In genomic region chr6:43246301-43247114, GRCh38 we compare ENCODE assay signal across 8 cellular contexts. TPM values are rescaled to one million over a fixed set of nuclear protein-coding genes. Genes with fewer than 3 reads are reported as not detected.
A peak's percentile ranks its signal among the peaks of the same experiment; 100 is the strongest.
DNase-seq lines count a peak whose midpoint lies in the region; ATAC-seq and TF ChIP-seq lines count a peak whose summit lies in the region.

No MANE protein-coding gene starts in this region.

- no peak overlapping the region for H2BK5ac ChIP-seq in IMR-90 (ENCODE audit: low read depth, low read length, poor library complexity, severe bottlenecking)

- no peak overlapping the region for H2AK9ac ChIP-seq in IMR-90 (replicated peaks; ENCODE audit: low read depth, low read length, poor library complexity)

- BruUV-seq in IMR-90 (replicated peaks; lab: Mats Ljungman, UMichigan): no TSS peak

- TF ChIP-seq POLR2A in IMR-90 (IDR thresholded peaks at IDR 0.05; ENCODE audit: low read depth, low read length): no peak

- H3K9me1 ChIP-seq in IMR-90 (ENCODE audit: insufficient read depth, low read length): 0 out of 2 replicates have a peak, but pooled peaks cover 4% of the 10 kb centered on the region

- TF ChIP-seq CTCF in IMR-90 (conservative IDR thresholded peaks at IDR 0.05; ENCODE audit: low read depth, low read length) (no peak), WTC11 (IDR thresholded peaks at IDR 0.05) (no peak)

- peak overlapping the region; percentile 95 for H2AFZ ChIP-seq in IMR-90 (replicated peaks; ENCODE audit: low read length, poor library complexity)

- CTCF ChIA-PET in IMR-90 (lab: Yijun Ruan, JAX): no interaction called here
- CTCF ChIA-PET in WTC11 (lab: Charles Lee): interaction anchor here (0.7 to 3.3 kb wide), 14 partner anchors 17 to 317 kb away, joined by 3 to 47 read pairs (median 4); partner anchors contain the start of genes CNPY3, CRIP3 and DNPH1

- H2BK15ac ChIP-seq in IMR-90 (ENCODE audit: low read depth, low read length): no peak overlapping the region

- H3K18ac ChIP-seq in IMR-90 (ENCODE audit: low read depth, low read length): no peak overlapping the region

- no peak overlapping the region for H3K14ac ChIP-seq in IMR-90 (replicated peaks; ENCODE audit: low read depth, low read length)

- no peak overlapping the region for H2AK5ac ChIP-seq in IMR-90 (ENCODE audit: low read depth, low read length)

- no peaks in the 10 kb centered on the region for H3K9me3 Mint-ChIP-seq in WTC11

- peaks cover 81% of the 10 kb centered on the region for H3K27me3 ChIP-seq in IMR-90 (ENCODE audit: control insufficient read depth, insufficient read depth, low read length)

- H3K9me3 ChIP-seq in IMR-90 (ENCODE audit: control insufficient read depth, insufficient read depth, low read length): no peaks in the 10 kb centered on the region

- no peak overlapping the region for H3K4ac ChIP-seq in IMR-90 (ENCODE audit: low read depth, low read length)

- no peaks in the 10 kb centered on the region for H3K79me1 ChIP-seq in IMR-90 (ENCODE audit: low read depth in 1 of 2, low read length in 2 of 2)

- H2BK120ac ChIP-seq in IMR-90 (ENCODE audit: low read depth, low read length): no peak overlapping the region

- H3K23ac ChIP-seq in IMR-90 (ENCODE audit: low read depth, low read length): no peak overlapping the region

- H3K56ac ChIP-seq in IMR-90 (ENCODE audit: extremely low read depth, insufficient read depth, low read length): no peak overlapping the region

- no peaks in the 10 kb centered on the region for H3K36me3 ChIP-seq in IMR-90 (ENCODE audit: control insufficient read depth, insufficient read depth, low read length)

- H4K91ac ChIP-seq in IMR-90 (ENCODE audit: insufficient read depth, low read depth, low read length): no peak overlapping the region

- peak overlapping the region; percentile 93 for H3K4me2 ChIP-seq in IMR-90 (ENCODE audit: low read depth, low read length)

- intact Hi-C loops in IMR-90 (cut with micrococcal nuclease): no loop called here

- peak; percentile 31 for DNase-seq in ELR (ENCODE audit: low read depth)
- DNase-seq in IMR-90: no peak
- peak; percentile 90 for DNase-seq in WTC11 (ENCODE audit: low spot score)
- peak; percentile 47 for DNase-seq in glomerular visceral epithelial cell (ENCODE audit: extremely low spot score)
- DNase-seq in nucleus accumbens (lab: John Stamatoyannopoulos, UW): peak in 48 of 56 donors; percentile 55 to 91 (median 82)
- no peak for DNase-seq in activated gamma-delta T cell (lab: John Stamatoyannopoulos, UW)
- no peak for DNase-seq in activated gamma-delta T cell treated with Interleukin-2 at 50 U/mL for 16 hours

- no peaks in the 10 kb centered on the region for H4K20me1 ChIP-seq in IMR-90 (ENCODE audit: insufficient read depth, low read length)

- H3K27ac ChIP-seq in IMR-90 (ENCODE audit: insufficient read depth, low read length): no peak overlapping the region

- no CpG with 5 or more reads among the region's 27 CpGs for WGBS in IMR-90 (ENCODE audit: extremely low coverage in 2 of 2, insufficient read length in 1 of 2), 2 experiments

- peak overlapping the region; percentile 97 for H3K27ac Mint-ChIP-seq in WTC11

- H3K9ac ChIP-seq in IMR-90 (ENCODE audit: low read depth, low read length): no peak overlapping the region

- dilution Hi-C loops in IMR-90 (cut with HindIII; ENCODE audit: low sequenced_read_pairs, unreplicated experiment): no loop called here

- ATAC-seq in GM21423 (IDR thresholded peaks at IDR 0.05; ENCODE audit: unreplicated experiment) (peak; percentile 24), IMR-90 (ENCODE audit: low read depth) (peak; percentile 44), WTC11 (peak; percentile 80)

- peaks cover 23% of the 10 kb centered on the region for H3K4me1 Mint-ChIP-seq in WTC11

- peak overlapping the region; percentile 36 for H3K4me3 ChIP-seq in IMR-90 (ENCODE audit: insufficient read depth, low read depth, low read length)

- in situ Hi-C loops in IMR-90 (cut with MboI; ENCODE audit: low sequenced_read_pairs): no loop called here

- no peak overlapping the region for H4K8ac ChIP-seq in IMR-90 (ENCODE audit: low read depth in 2 of 2, low read length in 2 of 2)

- no peak overlapping the region for H2BK20ac ChIP-seq in IMR-90 (ENCODE audit: low read depth, low read length)

- no peaks in the 10 kb centered on the region; the same call in 1 of the 2 replicates for H3K4me1 ChIP-seq in IMR-90 (ENCODE audit: control insufficient read depth, insufficient read depth, low read length)

- H3K36me3 Mint-ChIP-seq in WTC11: no peaks in the 10 kb centered on the region

- POLR2A ChIA-PET in IMR-90 (lab: Charles Lee; ENCODE audit: unreplicated experiment): no interaction called here
- POLR2A ChIA-PET in WTC11 (lab: Charles Lee): interaction anchor here (0.5 to 1.5 kb wide), 11 partner anchors 10 to 356 kb away, joined by 3 to 9 read pairs (median 4); partner anchors contain the start of genes CNPY3, DNPH1 and SRF

- H4K5ac ChIP-seq in IMR-90 (ENCODE audit: low read depth, low read length): no peak overlapping the region

- H3K4me3 Mint-ChIP-seq in WTC11: peak overlapping the region; percentile 92

- no peak for TF ChIP-seq RAD21 in IMR-90 (IDR thresholded peaks at IDR 0.05; ENCODE audit: low read length)

- peaks cover 23% of the 10 kb centered on the region for H3K27me3 Mint-ChIP-seq in WTC11 (ENCODE audit: low read depth)

TF ChIP-seq in IMR-90, 13 proteins besides CTCF, POLR2A, EP300 and RAD21 (continues in another document):
- TF ChIP-seq MAZ (IDR thresholded peaks at IDR 0.05; ENCODE audit: borderline replicate concordance, low read depth, low read length): no peak
- no peak for TF ChIP-seq SMC3 (IDR thresholded peaks at IDR 0.05; ENCODE audit: low read depth, low read length)
- no peak for TF ChIP-seq CEBPB (IDR thresholded peaks at IDR 0.05; ENCODE audit: low read depth, low read length)
- no peak for TF ChIP-seq USF2 (IDR thresholded peaks at IDR 0.05; ENCODE audit: low read depth, low read length)
- no peak for TF ChIP-seq RCOR1 (IDR thresholded peaks at IDR 0.05; ENCODE audit: insufficient replicate concordance, low read length)
- no peak for TF ChIP-seq ELK1 (IDR thresholded peaks at IDR 0.05; ENCODE audit: borderline replicate concordance, low read depth, low read length)

TF ChIP-seq in WTC11, 78 proteins besides CTCF, POLR2A, EP300 and RAD21 (continues in another document):
- TF ChIP-seq ATF2 (CRISPR knock-in tag; IDR thresholded peaks at IDR 0.05; ENCODE audit: borderline replicate concordance, low read depth) (no peak), TCF7 (CRISPR knock-in tag; IDR thresholded peaks at IDR 0.05; ENCODE audit: low read depth) (no peak), MLX (CRISPR knock-in tag; IDR thresholded peaks at IDR 0.05) (no peak), ZNF263 (CRISPR knock-in tag; IDR thresholded peaks at IDR 0.05; ENCODE audit: low read depth) (no peak), NFYB (CRISPR knock-in tag; conservative IDR thresholded peaks at IDR 0.05; ENCODE audit: low read depth) (no peak), CBFB (CRISPR knock-in tag; IDR thresholded peaks at IDR 0.05; ENCODE audit: low read depth) (peak; percentile 39; the same call in 1 of the 2 replicates), NR2C2 (CRISPR knock-in tag; IDR thresholded peaks at IDR 0.05) (0 out of 2 replicates have a peak, but pooled peaks have one; percentile 12), ZMAT4 (CRISPR knock-in tag; IDR thresholded peaks at IDR 0.05) (no peak), TP53 (CRISPR knock-in tag; IDR thresholded peaks at IDR 0.05) (no peak)

RNA-seq across cellular contexts. Expression of gene TTBK1, which starts 3.2 kb away (rescaled TPM):
- total RNA-seq in IMR-90 (2012; rRNA removed) (under 0.01 TPM in 1 of 2 replicates, not detected in the other), WTC11 (2021) (0.66 to 0.78 TPM (median 0.68 TPM) in 3 replicates)
- 0.01 and 0.02 TPM in 2 replicates for polyA plus RNA-seq in IMR-90 (2012; rRNA removed)
- 0.02 and 0.03 TPM in 2 replicates for polyA plus RNA-seq in IMR-90 (2012; cell fraction: cytosol; rRNA removed)
- 0.10 and 0.13 TPM in 2 replicates for polyA plus RNA-seq in IMR-90 (2012; cell fraction: nucleus; rRNA removed; ENCODE audit: low replicate concordance)

RNA-seq across cellular contexts. Expression of gene DNPH1, which starts 17.2 kb away (rescaled TPM):
- total RNA-seq in IMR-90 (2012; rRNA removed): 19.0 and 22.8 TPM in 2 replicates
- 47.8 and 58.0 TPM in 2 replicates for polyA plus RNA-seq in IMR-90 (2012; rRNA removed)
- 192 and 227 TPM in 2 replicates for polyA plus RNA-seq in IMR-90 (2012; cell fraction: cytosol; rRNA removed)
- 42.4 and 83.8 TPM in 2 replicates for polyA plus RNA-seq in IMR-90 (2012; cell fraction: nucleus; rRNA removed; ENCODE audit: low replicate concordance)
- total RNA-seq in WTC11 (2021): 48.4 to 56.4 TPM (median 55.4 TPM) in 3 replicates

RNA-seq across cellular contexts. Expression of gene SLC22A7, which starts 51.6 kb away (rescaled TPM):
- total RNA-seq in IMR-90 (2012; rRNA removed) (not detected in 2 replicates), WTC11 (2021) (not detected in 3 replicates)
- polyA plus RNA-seq in IMR-90 (2012; rRNA removed): not detected in 2 replicates
- not detected in 2 replicates for polyA plus RNA-seq in IMR-90 (2012; cell fraction: cytosol; rRNA removed)
- polyA plus RNA-seq in IMR-90 (2012; cell fraction: nucleus; rRNA removed; ENCODE audit: low replicate concordance): not detected in 2 replicates

Comparison
In these comparisons a context has a peak if more than half of its experiments do, and no peak if none do; other contexts are left out.
1. DNase-seq: peak in ELR (single experiment), WTC11 (single experiment), glomerular visceral epithelial cell (single experiment) and nucleus accumbens (48 of 56); none in IMR-90 (single experiment), activated gamma-delta T cell (single experiment) and activated gamma-delta T cell treated with Interleukin-2 at 50 U/mL for 16 hours (single experiment).
2. ATAC-seq: peak in every context shown above with its lines; median percentile 80 in WTC11; 44 in IMR-90; 24 in GM21423.